ENCODE assay signal across 14 cellular contexts in genomic region chr1:228941673-228942072, GRCh38.
"Had no signal": no experiment of that assay in that cellular context is flagged by ENCODE, and none has a peak within 500 bp of the region (broad histone marks: within the 10 kb centered on the region; RNA-seq: fewer than 3 reads in every experiment).

No MANE protein-coding gene starts in this region.

- H3K27ac ChIP-seq: gastrocnemius medialis, tibial nerve, uterus, VCaP had no signal

- H3K36me3 Mint-ChIP-seq: activated naive CD8-positive, alpha-beta T cell had no signal

- DNase-seq: activated CD4-positive, CD25-positive, alpha-beta regulatory T cell treated with anti-CD3 and anti-CD28 coated beads, Interleukin-2, amount 50 U/mL, for 72 hours; cerebellar nuclear complex; effector CD8-positive, alpha-beta T cell; gastrocnemius medialis; heart right ventricle; left ventricle myocardium superior; stimulated activated CD4-positive, alpha-beta T cell treated with anti-CD3 and anti-CD28 coated beads, Interleukin-2, amount 100 ng/mL, for 24 hours; T-helper 9 cell; uterus had no signal

- H3K27ac Mint-ChIP-seq: activated naive CD8-positive, alpha-beta T cell; progenitor cell of endocrine pancreas; stimulated activated naive CD8-positive, alpha-beta T cell treated with anti-CD3 and anti-CD28 coated beads, Interleukin-15, Interleukin-2, amounts not matched to agents 100 ng/mL and 50 ng/mL, for 24 hours had no signal

- H3K9me3 ChIP-seq: gastrocnemius medialis, tibial nerve, uterus had no signal

- H3K4me1 ChIP-seq: uterus had no signal

- H3K36me3 ChIP-seq: gastrocnemius medialis, heart right ventricle, tibial nerve, uterus had no signal

- H3K4me3 ChIP-seq: gastrocnemius medialis, heart right ventricle, tibial nerve, uterus had no signal

- H3K27me3 ChIP-seq: gastrocnemius medialis, heart right ventricle, tibial nerve, uterus had no signal

- H3K4me3 Mint-ChIP-seq: activated naive CD8-positive, alpha-beta T cell; stimulated activated naive CD8-positive, alpha-beta T cell treated with anti-CD3 and anti-CD28 coated beads, Interleukin-15, Interleukin-2, amounts not matched to agents 100 ng/mL and 50 ng/mL, for 24 hours had no signal

- H3K27me3 Mint-ChIP-seq: activated naive CD8-positive, alpha-beta T cell; stimulated activated naive CD8-positive, alpha-beta T cell treated with anti-CD3 and anti-CD28 coated beads, Interleukin-15, Interleukin-2, amounts not matched to agents 100 ng/mL and 50 ng/mL, for 24 hours had no signal

- H3K9me3 Mint-ChIP-seq: stimulated activated naive CD8-positive, alpha-beta T cell treated with anti-CD3 and anti-CD28 coated beads, Interleukin-15, Interleukin-2, amounts not matched to agents 100 ng/mL and 50 ng/mL, for 24 hours had no signal
